In the genomic region with DNA sequence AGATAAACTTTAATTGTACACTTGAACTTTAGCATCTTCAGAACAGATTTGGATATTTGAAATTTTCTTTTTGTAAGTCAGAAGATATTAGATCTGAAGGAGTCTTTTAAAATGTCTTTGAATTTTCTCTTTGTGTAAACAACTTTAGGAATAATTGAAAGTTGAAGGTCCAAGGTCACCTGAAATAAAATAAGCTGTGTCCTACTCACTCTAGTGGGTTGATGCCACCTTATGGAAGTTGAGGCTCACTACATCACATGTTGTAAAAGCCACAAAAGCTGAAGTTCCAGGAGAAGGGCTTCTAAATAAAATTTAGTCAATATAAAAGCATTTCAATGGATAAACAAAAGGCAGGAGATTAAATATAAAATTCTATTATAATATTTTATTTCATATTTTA, we compare ENCODE assay signal across 9 cellular contexts.
DNase-seq lines count a peak whose midpoint lies in the region; ATAC-seq and TF ChIP-seq lines count a peak whose summit lies in the region.
"Had no signal": no experiment of that assay in that cellular context is flagged by ENCODE, and none has a peak within 500 bp of the region (broad histone marks: within the 10 kb centered on the region; RNA-seq: fewer than 3 reads in every experiment).

No MANE protein-coding gene starts in this region.

- H3K36me3 ChIP-seq in gastrocnemius medialis, result no peaks in the 10 kb centered on the region
- H3K36me3 ChIP-seq: SJCRH30 had no signal

- no peaks in the 10 kb centered on the region for H3K4me1 ChIP-seq in gastrocnemius medialis
- H3K4me1 ChIP-seq: SJCRH30 had no signal

- TF ChIP-seq CTCF in gastrocnemius medialis (IDR thresholded peaks at IDR 0.05 in 4 of 5, conservative IDR thresholded peaks at IDR 0.05 in 1 of 5), result no peak

- no peak for TF ChIP-seq POLR2A in gastrocnemius medialis (IDR thresholded peaks at IDR 0.05)

- peak; percentile 34 for DNase-seq in D341Med (ENCODE audit: low spot score)
- DNase-seq in SW480 (ENCODE audit: low spot score), result peak; percentile 17
- DNase-seq in left kidney (ENCODE audit: low read depth, low spot score), result peak; percentile 61
- DNase-seq in stimulated activated CD4-positive, alpha-beta T cell treated with anti-CD3 and anti-CD28 coated beads, Interleukin-12 subunit alpha, Interleukin-12 subunit beta, amount 100 ng/mL, for 4 hours, result no peak
- DNase-seq in gastrocnemius medialis, result no peak
- DNase-seq in stimulated activated CD4-positive, alpha-beta T cell treated with anti-CD3 and anti-CD28 coated beads, Interleukin-4, amount 100 ng/mL, for 24 hours, result no peak

- H3K4me3 ChIP-seq in gastrocnemius medialis, result no peak overlapping the region
- H3K4me3 ChIP-seq: SJCRH30 had no signal

- no peaks in the 10 kb centered on the region for H3K9me3 ChIP-seq in gastrocnemius medialis
- H3K9me3 ChIP-seq: SJCRH30 had no signal

- no peak overlapping the region for H3K27ac ChIP-seq in gastrocnemius medialis
- H3K27ac ChIP-seq: SJCRH30 had no signal

- intact Hi-C loops in gastrocnemius medialis (cut with DNase I; ENCODE audit: low total_unique reads), result no loop called here

- in situ Hi-C loops in gastrocnemius medialis (cut with MboI; ENCODE audit: low sequenced_read_pairs in 4 of 4), result no loop called here

- ATAC-seq in GM19324 (IDR thresholded peaks at IDR 0.05; ENCODE audit: low FRiP score, unreplicated experiment), result peak; percentile 58
- peak; percentile 67 for ATAC-seq in HG03565 (IDR thresholded peaks at IDR 0.05; ENCODE audit: unreplicated experiment)
- ATAC-seq in gastrocnemius medialis, result no peak

- H3K27me3 ChIP-seq in gastrocnemius medialis, result no peaks in the 10 kb centered on the region
- H3K27me3 ChIP-seq: SJCRH30 had no signal

Comparison
In these comparisons a context has a peak if more than half of its experiments do, and no peak if none do; other contexts are left out.
1. DNase-seq: peak in D341Med (single experiment), SW480 (single experiment) and left kidney (single experiment); none in stimulated activated CD4-positive, alpha-beta T cell treated with anti-CD3 and anti-CD28 coated beads, Interleukin-12 subunit alpha, Interleukin-12 subunit beta, amount 100 ng/mL, for 4 hours (single experiment), gastrocnemius medialis (0 of 2) and stimulated activated CD4-positive, alpha-beta T cell treated with anti-CD3 and anti-CD28 coated beads, Interleukin-4, amount 100 ng/mL, for 24 hours (single experiment).
2. ATAC-seq: peak in GM19324 (single experiment) and HG03565 (single experiment); none in gastrocnemius medialis (0 of 2).